In the genomic region with DNA sequence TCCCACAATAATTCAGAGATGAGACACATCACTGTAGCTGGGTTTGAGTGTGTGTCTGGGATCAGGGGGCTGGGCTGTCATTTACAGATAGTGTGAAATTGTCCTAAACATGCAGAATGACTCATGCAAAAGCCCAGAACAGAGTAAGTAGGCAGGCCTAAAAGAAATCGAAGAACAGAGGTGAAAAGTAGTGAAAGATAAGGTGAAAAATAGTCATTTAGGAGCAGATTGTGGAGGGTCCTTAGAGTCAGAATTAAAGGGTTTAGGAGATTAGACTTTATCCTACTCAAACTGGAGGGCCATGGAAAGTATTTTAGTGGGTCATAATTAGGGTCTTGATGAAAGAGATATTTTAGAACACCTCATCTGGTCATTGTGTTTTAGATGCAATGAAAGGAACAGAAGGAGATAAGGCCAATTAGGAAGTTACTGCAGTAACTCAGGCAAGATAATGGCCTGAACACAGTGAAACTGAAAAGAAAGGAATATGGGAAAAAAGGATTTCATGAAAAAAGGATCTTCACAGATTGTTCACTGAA, we compare ENCODE assay signal across 21 cellular contexts. TPM values are rescaled to one million over a fixed set of nuclear protein-coding genes. Genes with fewer than 3 reads are reported as not detected.
DNase-seq lines count a peak whose midpoint lies in the region; ATAC-seq and TF ChIP-seq lines count a peak whose summit lies in the region.
"Had no signal": no experiment of that assay in that cellular context is flagged by ENCODE, and none has a peak within 500 bp of the region (broad histone marks: within the 10 kb centered on the region; RNA-seq: fewer than 3 reads in every experiment).

No MANE protein-coding gene starts in this region.

- peak overlapping the region in 1 of 2 experiments; percentile 100; a peak in 2 of 4 replicates for H3K27ac ChIP-seq in SK-N-SH (ENCODE audit: low read depth in 2 of 2, low read length in 1 of 2)
- H3K27ac ChIP-seq: ascending aorta, epithelial cell of prostate, upper lobe of right lung had no signal

- POLR2A ChIA-PET in SK-N-SH (lab: Yijun Ruan, JAX): interaction anchor here (1.2 kb wide), 1 partner anchor 143 kb away, joined by 3 read pairs; no protein-coding TSS in a partner anchor

- no peaks in the 10 kb centered on the region for H4K20me1 ChIP-seq in SK-N-SH (ENCODE audit: insufficient read depth)

- H3K9me3 Mint-ChIP-seq in stimulated activated naive CD8-positive, alpha-beta T cell treated with anti-CD3 and anti-CD28 coated beads, Interleukin-15, amount 100 ng/mL, for 72 hours: no peaks in the 10 kb centered on the region
- H3K9me3 Mint-ChIP-seq: activated naive CD8-positive, alpha-beta T cell treated with anti-CD3 and anti-CD28 coated beads for 36 hours; IgD-negative memory B cell; memory B cell; naive B cell had no signal

- H2AFZ ChIP-seq in SK-N-SH (ENCODE audit: low read depth): no peak overlapping the region

- peaks cover 0 to 2% of the 10 kb centered on the region in 2 experiments for H3K36me3 ChIP-seq in SK-N-SH (replicated peaks in 1 of 2; ENCODE audit: control insufficient read depth in 1 of 2, insufficient read depth in 2 of 2, low read length in 1 of 2)
- H3K36me3 ChIP-seq: ascending aorta, HAP-1, upper lobe of right lung had no signal

- no peaks in the 10 kb centered on the region for H3K27me3 Mint-ChIP-seq in stimulated activated naive CD8-positive, alpha-beta T cell treated with anti-CD3 and anti-CD28 coated beads, Interleukin-15, amount 100 ng/mL, for 72 hours
- H3K27me3 Mint-ChIP-seq: activated naive CD8-positive, alpha-beta T cell treated with anti-CD3 and anti-CD28 coated beads for 36 hours had no signal

- H3K27me3 ChIP-seq in SK-N-SH (ENCODE audit: insufficient read depth): no peaks in the 10 kb centered on the region
- H3K27me3 ChIP-seq: ascending aorta, upper lobe of right lung had no signal

- no peak overlapping the region for H3K27ac Mint-ChIP-seq in stimulated activated naive CD8-positive, alpha-beta T cell treated with anti-CD3 and anti-CD28 coated beads, Interleukin-15, amount 100 ng/mL, for 72 hours
- H3K27ac Mint-ChIP-seq: activated naive CD8-positive, alpha-beta T cell treated with anti-CD3 and anti-CD28 coated beads for 36 hours; IgD-negative memory B cell; memory B cell; naive B cell had no signal

- no peaks in the 10 kb centered on the region for H3F3A ChIP-seq in SK-N-SH (replicated peaks; ENCODE audit: insufficient read depth)

- CTCF ChIA-PET in SK-N-SH (lab: Yijun Ruan, JAX): interaction anchor here (2.2 kb wide), 1 partner anchor 66 kb away, joined by 7 read pairs; no protein-coding TSS in a partner anchor

- H3K4me1 Mint-ChIP-seq in stimulated activated naive CD8-positive, alpha-beta T cell treated with anti-CD3 and anti-CD28 coated beads, Interleukin-15, amount 100 ng/mL, for 72 hours: no peaks in the 10 kb centered on the region
- H3K4me1 Mint-ChIP-seq: activated naive CD8-positive, alpha-beta T cell treated with anti-CD3 and anti-CD28 coated beads for 36 hours; memory B cell; naive B cell had no signal

- DNase-seq in stimulated activated naive CD8-positive, alpha-beta T cell treated with anti-CD3 and anti-CD28 coated beads, Interleukin-15, amount 100 ng/mL, for 72 hours: no peak
- DNase-seq in stimulated activated naive CD8-positive, alpha-beta T cell treated with anti-CD3 and anti-CD28 coated beads, Interleukin-15, Interleukin-2, amounts not matched to agents 100 U/mL and 50 U/mL, for 24 hours: no peak
- peak; percentile 19 for DNase-seq in SK-N-SH
- DNase-seq in islet precursor cell: peak; percentile 81
- DNase-seq in globus pallidus (ENCODE audit: low spot score): no peak
- no peak for DNase-seq in HPDE6-E6E7 (ENCODE audit: extremely low spot score)
- DNase-seq: activated CD4-positive, alpha-beta T cell treated with anti-CD3 and anti-CD28 coated beads, Interleukin-2, amount 50 U/mL, for 1 hour; activated naive CD8-positive, alpha-beta T cell treated with anti-CD3 and anti-CD28 coated beads for 36 hours; naive B cell; NCI-H2029 treated with DMSO at 0.1 percent for 48 hours; stimulated activated CD8-positive, alpha-beta memory T cell treated with anti-CD3 and anti-CD28 coated beads, Interleukin-4, amount 100 ng/mL, for 48 hours; T-helper 2 cell; upper lobe of right lung had no signal

- no peaks in the 10 kb centered on the region for H3K79me2 ChIP-seq in SK-N-SH (ENCODE audit: insufficient read depth)

- ATAC-seq in stimulated activated naive CD8-positive, alpha-beta T cell treated with anti-CD3 and anti-CD28 coated beads, Interleukin-15, amount 100 ng/mL, for 72 hours: peak; percentile 66
- no peak for ATAC-seq in stimulated activated naive CD8-positive, alpha-beta T cell treated with anti-CD3 and anti-CD28 coated beads, Interleukin-15, Interleukin-2, amounts not matched to agents 100 U/mL and 50 U/mL, for 24 hours
- no peak for ATAC-seq in HG02588 (IDR thresholded peaks at IDR 0.05; ENCODE audit: unreplicated experiment)
- ATAC-seq in HG03442 (IDR thresholded peaks at IDR 0.05; ENCODE audit: unreplicated experiment): no peak
- ATAC-seq: upper lobe of right lung had no signal

- H3K9ac ChIP-seq in SK-N-SH: no peak overlapping the region

- no peaks in the 10 kb centered on the region for H3K9me2 ChIP-seq in SK-N-SH

- H3K9me3 ChIP-seq in SK-N-SH: no peaks in the 10 kb centered on the region
- H3K9me3 ChIP-seq: ascending aorta, upper lobe of right lung had no signal

- H3K4me1 ChIP-seq in SK-N-SH (ENCODE audit: control insufficient read depth in 1 of 2, insufficient read depth in 2 of 2, low read depth in 1 of 2, low read length in 1 of 2): peaks cover 0 to 37% of the 10 kb centered on the region in 2 experiments; a peak in 2 of 4 replicates
- H3K4me1 ChIP-seq: ascending aorta, upper lobe of right lung had no signal

- WGBS in SK-N-SH (ENCODE audit: low lambda C conversion rate): 27% methylated on average over 1 of the region's 1 CpG

- TF ChIP-seq RAD21 in SK-N-SH (IDR thresholded peaks at IDR 0.05; ENCODE audit: low read length): no peak

- no peak overlapping the region for H3K4me2 ChIP-seq in SK-N-SH

- H3K4me3 ChIP-seq in SK-N-SH (ENCODE audit: low read depth in 2 of 2, low read length in 1 of 2): no peak overlapping the region
- H3K4me3 ChIP-seq: ascending aorta, HAP-1, upper lobe of right lung had no signal

- no peak for TF ChIP-seq CTCF in SK-N-SH (IDR thresholded peaks at IDR 0.05)

- TF ChIP-seq EP300 in SK-N-SH (IDR thresholded peaks at IDR 0.05; ENCODE audit: borderline replicate concordance in 1 of 2, low read depth in 1 of 2, low read length in 1 of 2): peak in 1 of 2 experiments; percentile 67; a peak in 2 of 4 replicates

- no peak overlapping the region for H3K4me3 Mint-ChIP-seq in stimulated activated naive CD8-positive, alpha-beta T cell treated with anti-CD3 and anti-CD28 coated beads, Interleukin-15, amount 100 ng/mL, for 72 hours
- H3K4me3 Mint-ChIP-seq: activated naive CD8-positive, alpha-beta T cell treated with anti-CD3 and anti-CD28 coated beads for 36 hours; IgD-negative memory B cell; memory B cell; naive B cell had no signal

TF ChIP-seq in SK-N-SH, 30 proteins besides CTCF, POLR2A, EP300 and RAD21:
- TF ChIP-seq GATA2 (CRISPR knock-in tag; IDR thresholded peaks at IDR 0.05) (peak; percentile 87), RCOR1 (IDR thresholded peaks at IDR 0.05; ENCODE audit: low read length) (peak; percentile 49; the same call in 1 of the 2 replicates), SMC3 (IDR thresholded peaks at IDR 0.05; ENCODE audit: low read depth, low read length) (no peak), TCF12 (IDR thresholded peaks at IDR 0.05) (peak; percentile 25; the same call in 1 of the 2 replicates), PBX3 (IDR thresholded peaks at IDR 0.05) (no peak), FOXM1 (IDR thresholded peaks at IDR 0.05; ENCODE audit: low read depth) (no peak), NFIC (IDR thresholded peaks at IDR 0.05; ENCODE audit: borderline replicate concordance) (no peak), CHD2 (IDR thresholded peaks at IDR 0.05; ENCODE audit: low read length, partially characterized antibody) (peak; percentile 10), POLR2AphosphoS5 (IDR thresholded peaks at IDR 0.05; ENCODE audit: low read depth, low read length) (no peak), EZH2phosphoT487 (IDR thresholded peaks at IDR 0.05; ENCODE audit: borderline replicate concordance, low read depth) (no peak), JUND (IDR thresholded peaks at IDR 0.05) (no peak), FOXJ3 (CRISPR knock-in tag; IDR thresholded peaks at IDR 0.05) (peak; percentile 77)
- TF ChIP-seq, protein P1, sequence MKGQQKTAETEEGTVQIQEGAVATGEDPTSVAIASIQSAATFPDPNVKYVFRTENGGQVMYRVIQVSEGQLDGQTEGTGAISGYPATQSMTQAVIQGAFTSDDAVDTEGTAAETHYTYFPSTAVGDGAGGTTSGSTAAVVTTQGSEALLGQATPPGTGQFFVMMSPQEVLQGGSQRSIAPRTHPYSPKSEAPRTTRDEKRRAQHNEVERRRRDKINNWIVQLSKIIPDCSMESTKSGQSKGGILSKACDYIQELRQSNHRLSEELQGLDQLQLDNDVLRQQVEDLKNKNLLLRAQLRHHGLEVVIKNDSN (IDR thresholded peaks at IDR 0.05; ENCODE audit: borderline replicate concordance, low read depth): no peak

RNA-seq across cellular contexts. Expression of gene NEBL, which starts 58.3 kb away (rescaled TPM):
- 0.58 and 1.2 TPM in 2 replicates for polyA plus RNA-seq in SK-N-SH (2012; rRNA removed)
- polyA plus RNA-seq in SK-N-SH (2012; cell fraction: cytosol; rRNA removed): 1.4 and 2.1 TPM in 2 replicates
- 0.66 and 0.97 TPM in 2 replicates for polyA plus RNA-seq in SK-N-SH (2012; cell fraction: nucleus; rRNA removed)
- polyA plus RNA-seq: BJ, IgD-negative memory B cell had no signal

Comparison
In these comparisons a context has a peak if more than half of its experiments do, and no peak if none do; other contexts are left out.
1. DNase-seq: peak in SK-N-SH (single experiment) and islet precursor cell (single experiment); none in stimulated activated naive CD8-positive, alpha-beta T cell treated with anti-CD3 and anti-CD28 coated beads, Interleukin-15, amount 100 ng/mL, for 72 hours (0 of 2), stimulated activated naive CD8-positive, alpha-beta T cell treated with anti-CD3 and anti-CD28 coated beads, Interleukin-15, Interleukin-2, amounts not matched to agents 100 U/mL and 50 U/mL, for 24 hours (single experiment), globus pallidus (single experiment) and HPDE6-E6E7 (single experiment).